36 cellular contexts compared by ENCODE assay signal in the genomic region with DNA sequence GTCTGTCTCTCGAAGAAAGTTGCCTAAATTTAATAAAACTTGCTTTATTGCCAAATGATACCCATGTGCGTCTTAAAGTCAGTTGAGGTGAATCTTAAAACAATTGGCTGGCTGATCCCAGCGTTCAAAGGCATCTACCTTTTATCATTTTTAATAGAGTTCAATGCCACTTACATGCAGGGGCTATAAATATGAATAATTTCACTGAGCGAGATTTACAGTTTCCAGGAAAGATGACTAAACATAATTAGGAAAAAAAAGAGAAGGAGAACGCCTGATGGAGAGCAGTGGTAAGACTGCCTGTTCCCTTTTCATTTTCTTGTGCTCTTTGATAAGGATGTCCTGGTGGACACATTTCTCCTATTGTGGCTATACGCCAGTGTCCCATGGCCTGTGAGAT.
"Had no signal": no experiment of that assay in that cellular context is flagged by ENCODE, and none has a peak within 500 bp of the region (broad histone marks: within the 10 kb centered on the region; RNA-seq: fewer than 3 reads in every experiment).

No MANE protein-coding gene starts in this region.

- DNase-seq: activated CD4-positive, alpha-beta memory T cell treated with anti-CD3 and anti-CD28 coated beads, Interleukin-2, amount 10 ng/mL, durations not matched to agents 7 days and 5 days; activated CD4-positive, alpha-beta T cell treated with anti-CD3 and anti-CD28 coated beads for 1 hour; activated CD4-positive, alpha-beta T cell treated with anti-CD3 and anti-CD28 coated beads, Interleukin-2, amount 10 ng/mL, durations not matched to agents 7 days and 5 days; activated CD8-positive, alpha-beta memory T cell treated with anti-CD3 and anti-CD28 coated beads, Interleukin-2, amount 50 U/mL, for 48 hours; activated gamma-delta T cell treated with Interleukin-2 at 50 U/mL for 16 hours; activated naive CD4-positive, alpha-beta T cell treated with anti-CD3 and anti-CD28 coated beads, Interleukin-2, amount 50 U/mL, for 16 hours; activated T-cell treated with anti-CD3 and anti-CD28 coated beads, Interleukin-2, amount 50 U/mL, for 24 hours; amygdala; central memory CD4-positive, alpha-beta T cell; endodermal cell; gastrocnemius medialis; glutamatergic neuron; kidney; left colon; midbrain; natural killer cell; occipital lobe; psoas muscle; sigmoid colon; stimulated activated CD4-positive, alpha-beta T cell treated with anti-CD3 and anti-CD28 coated beads, Interleukin-1b, Interleukin-23, amount 100 ng/mL, for 48 hours; stimulated activated CD4-positive, alpha-beta T cell treated with anti-CD3 and anti-CD28 coated beads, Interleukin-4, amount 100 ng/mL, for 4 hours; stimulated activated CD8-positive, alpha-beta memory T cell treated with anti-CD3 and anti-CD28 coated beads, Interleukin-4, amount 100 ng/mL, for 48 hours; stimulated activated naive CD8-positive, alpha-beta T cell treated with anti-CD3 and anti-CD28 coated beads, Interleukin-15, amount 100 ng/mL, for 72 hours; T-helper 9 cell; thyroid gland; upper lobe of right lung had no signal

- H3K4me3 ChIP-seq: breast epithelium, esophagus muscularis mucosa, gastrocnemius medialis, hepatocyte, neural progenitor cell, psoas muscle, sigmoid colon, smooth muscle cell, thyroid gland, upper lobe of right lung had no signal

- H3K27ac Mint-ChIP-seq: activated CD4-positive, alpha-beta memory T cell treated with anti-CD3 and anti-CD28 coated beads, Interleukin-2, amount 10 ng/mL, durations not matched to agents 7 days and 5 days; activated CD4-positive, alpha-beta T cell treated with anti-CD3 and anti-CD28 coated beads, Interleukin-2, amount 10 ng/mL, durations not matched to agents 7 days and 5 days; activated T-cell treated with anti-CD3 and anti-CD28 coated beads, Interleukin-2, amount 50 U/mL, for 24 hours; activated T-helper 17 cell treated with anti-CD3 and anti-CD28 coated beads, Interleukin-2, amount 50 U/mL, for 72 hours; dendritic cell treated with granulocyte-macrophage colony-stimulating factor and Interleukin-4, amounts not matched to agents 40 ng/mL and 50 ng/mL, for 4 days; endodermal cell; natural killer cell; neural progenitor cell; stimulated activated memory B cell treated with anti-CD40 and anti-IgM and Interleukin-4, amounts not matched to agents 10 μg/mL and 1 μg/mL and 100 μg/mL, for 72 hours; stimulated activated naive CD8-positive, alpha-beta T cell treated with anti-CD3 and anti-CD28 coated beads, Interleukin-15, amount 100 ng/mL, for 72 hours; T-helper 1 cell treated with Interleukin-12 subunit alpha and Interleukin-12 subunit beta and Interleukin-4 antibody, amounts not matched to agents 30 μg/mL and 1 μg/mL, for 36 hours; WTC11 had no signal

- ATAC-seq: activated T-helper 17 cell treated with anti-CD3 and anti-CD28 coated beads, Interleukin-2, amount 50 U/mL, for 72 hours; gastrocnemius medialis; left colon; natural killer cell; psoas muscle; stimulated activated memory B cell treated with anti-CD40 and anti-IgM and Interleukin-4, amounts not matched to agents 10 μg/mL and 1 μg/mL and 100 μg/mL, for 72 hours; stimulated activated naive CD8-positive, alpha-beta T cell treated with anti-CD3 and anti-CD28 coated beads, Interleukin-15, amount 100 ng/mL, for 72 hours; upper lobe of right lung; WTC11 had no signal

- H3K4me1 Mint-ChIP-seq: activated CD4-positive, alpha-beta memory T cell treated with anti-CD3 and anti-CD28 coated beads, Interleukin-2, amount 10 ng/mL, durations not matched to agents 7 days and 5 days; activated CD4-positive, alpha-beta T cell treated with anti-CD3 and anti-CD28 coated beads, Interleukin-2, amount 10 ng/mL, durations not matched to agents 7 days and 5 days; activated T-helper 17 cell treated with anti-CD3 and anti-CD28 coated beads, Interleukin-2, amount 50 U/mL, for 72 hours; endodermal cell; natural killer cell; neural progenitor cell; stimulated activated memory B cell treated with anti-CD40 and anti-IgM and Interleukin-4, amounts not matched to agents 10 μg/mL and 1 μg/mL and 100 μg/mL, for 72 hours; stimulated activated naive CD8-positive, alpha-beta T cell treated with anti-CD3 and anti-CD28 coated beads, Interleukin-15, amount 100 ng/mL, for 72 hours; WTC11 had no signal

- H3K36me3 Mint-ChIP-seq: stimulated activated memory B cell treated with anti-CD40 and anti-IgM and Interleukin-4, amounts not matched to agents 10 μg/mL and 1 μg/mL and 100 μg/mL, for 72 hours had no signal

- H3K9me3 Mint-ChIP-seq: activated CD4-positive, alpha-beta memory T cell treated with anti-CD3 and anti-CD28 coated beads, Interleukin-2, amount 10 ng/mL, durations not matched to agents 7 days and 5 days; activated T-helper 17 cell treated with anti-CD3 and anti-CD28 coated beads, Interleukin-2, amount 50 U/mL, for 72 hours had no signal

- H3K27me3 Mint-ChIP-seq: stimulated activated naive CD8-positive, alpha-beta T cell treated with anti-CD3 and anti-CD28 coated beads, Interleukin-15, amount 100 ng/mL, for 72 hours had no signal

- H3K4me3 Mint-ChIP-seq: activated CD4-positive, alpha-beta memory T cell treated with anti-CD3 and anti-CD28 coated beads, Interleukin-2, amount 10 ng/mL, durations not matched to agents 7 days and 5 days; activated CD4-positive, alpha-beta T cell treated with anti-CD3 and anti-CD28 coated beads, Interleukin-2, amount 10 ng/mL, durations not matched to agents 7 days and 5 days; activated T-cell treated with anti-CD3 and anti-CD28 coated beads, Interleukin-2, amount 50 U/mL, for 24 hours; activated T-helper 17 cell treated with anti-CD3 and anti-CD28 coated beads, Interleukin-2, amount 50 U/mL, for 72 hours; dendritic cell treated with granulocyte-macrophage colony-stimulating factor and Interleukin-4, amounts not matched to agents 40 ng/mL and 50 ng/mL, for 4 days; endodermal cell; natural killer cell; neural progenitor cell; stimulated activated memory B cell treated with anti-CD40 and anti-IgM and Interleukin-4, amounts not matched to agents 10 μg/mL and 1 μg/mL and 100 μg/mL, for 72 hours; stimulated activated naive CD8-positive, alpha-beta T cell treated with anti-CD3 and anti-CD28 coated beads, Interleukin-15, amount 100 ng/mL, for 72 hours; T-helper 1 cell treated with Interleukin-12 subunit alpha and Interleukin-12 subunit beta and Interleukin-4 antibody, amounts not matched to agents 30 μg/mL and 1 μg/mL, for 36 hours; WTC11 had no signal
